ENCODE assay signal across 12 cellular contexts in genomic region chr2:239259173-239259572, GRCh38.
DNase-seq lines count a peak whose midpoint lies in the region; ATAC-seq and TF ChIP-seq lines count a peak whose summit lies in the region.
"Had no signal": no experiment of that assay in that cellular context is flagged by ENCODE, and none has a peak within 500 bp of the region (broad histone marks: within the 10 kb centered on the region; RNA-seq: fewer than 3 reads in every experiment).

No MANE protein-coding gene starts in this region.

- CTCF ChIA-PET in MCF 10A (lab: Yijun Ruan, JAX): no interaction called here

- peaks cover 0 to 3% of the 10 kb centered on the region in 2 experiments for H3K9me3 ChIP-seq in CD4-positive, CD25-positive, alpha-beta regulatory T cell (ENCODE audit: control insufficient read depth in 2 of 2, low read length in 2 of 2)
- H3K9me3 ChIP-seq: Caco-2 had no signal

- peaks cover 11% of the 10 kb centered on the region for H3K36me3 ChIP-seq in CD4-positive, CD25-positive, alpha-beta regulatory T cell (ENCODE audit: control insufficient read depth, insufficient read depth, low read length)

- no peak for DNase-seq in CD4-positive, CD25-positive, alpha-beta regulatory T cell
- DNase-seq in endothelial cell (ENCODE audit: low spot score) (no peak), GM13976 (ENCODE audit: low spot score) (no peak), DMS114 treated with DMSO at 0.1 percent for 48 hours (lab: John Stamatoyannopoulos, UW; ENCODE audit: unreplicated experiment) (no peak), MCF 10A (ENCODE audit: unreplicated experiment) (no peak)
- DNase-seq in activated CD4-positive, CD25-positive, alpha-beta regulatory T cell treated with anti-CD3 and anti-CD28 coated beads, Interleukin-2, amount 50 U/mL, for 72 hours: no peak
- DNase-seq: Caco-2, NCI-H1105 treated with DMSO at 0.1 percent for 48 hours, SHP77 treated with DMSO at 0.1 percent for 48 hours had no signal

- peaks cover 19% of the 10 kb centered on the region for H3K36me3 Mint-ChIP-seq in CD4-positive, CD25-positive, alpha-beta regulatory T cell
- H3K36me3 Mint-ChIP-seq in endothelial cell (ENCODE audit: low read depth, unreplicated experiment) (no peaks in the 10 kb centered on the region), MCF 10A (ENCODE audit: insufficient read depth, unreplicated experiment) (no peaks in the 10 kb centered on the region)

- in situ Hi-C loops in GM13976 (cut with MboI; ENCODE audit: low sequenced_read_pairs, unreplicated experiment): no loop called here

- peak overlapping the region; percentile 55 for H3K27ac ChIP-seq in CD4-positive, CD25-positive, alpha-beta regulatory T cell (ENCODE audit: insufficient read depth, low read length, poor library complexity, severe bottlenecking)
- H3K27ac ChIP-seq: parathyroid adenoma had no signal

- no peaks in the 10 kb centered on the region for H3K27me3 Mint-ChIP-seq in CD4-positive, CD25-positive, alpha-beta regulatory T cell
- H3K27me3 Mint-ChIP-seq in endothelial cell (ENCODE audit: unreplicated experiment) (peaks cover 10% of the 10 kb centered on the region), MCF 10A (ENCODE audit: insufficient read depth, unreplicated experiment) (no peaks in the 10 kb centered on the region)

- H3K4me3 Mint-ChIP-seq in CD4-positive, CD25-positive, alpha-beta regulatory T cell: peak overlapping the region; percentile 78 to 84 (median 81)
- H3K4me3 Mint-ChIP-seq in endothelial cell (ENCODE audit: unreplicated experiment) (no peak overlapping the region), MCF 10A (ENCODE audit: unreplicated experiment) (no peak overlapping the region)

- BruUV-seq in MCF 10A (replicated peaks; lab: Mats Ljungman, UMichigan): no TSS peak

- intact Hi-C loops in MCF 10A (cut with micrococcal nuclease): no loop called here

- POLR2A ChIA-PET in MCF 10A (lab: Yijun Ruan, JAX): no interaction called here

- no peaks in the 10 kb centered on the region for H3K27me3 ChIP-seq in CD4-positive, CD25-positive, alpha-beta regulatory T cell (ENCODE audit: control insufficient read depth, insufficient read depth, low read length)

- H3K4me1 Mint-ChIP-seq in CD4-positive, CD25-positive, alpha-beta regulatory T cell: peaks cover 33 to 94% (median 66%) of the 10 kb centered on the region in 4 donors
- peaks cover 5% of the 10 kb centered on the region for H3K4me1 Mint-ChIP-seq in endothelial cell (ENCODE audit: unreplicated experiment)
- peaks cover 14% of the 10 kb centered on the region for H3K4me1 Mint-ChIP-seq in MCF 10A (ENCODE audit: insufficient read depth, unreplicated experiment)

- ATAC-seq in CD4-positive, CD25-positive, alpha-beta regulatory T cell (ENCODE audit: low read depth in 2 of 2): no peak
- ATAC-seq in GM19395 (IDR thresholded peaks at IDR 0.05; ENCODE audit: unreplicated experiment): peak; percentile 64
- peak; percentile 45 for ATAC-seq in HG03378 (IDR thresholded peaks at IDR 0.05; ENCODE audit: unreplicated experiment)

- peaks cover 0 to 14% (median 2%) of the 10 kb centered on the region in 7 donors for H3K9me3 Mint-ChIP-seq in CD4-positive, CD25-positive, alpha-beta regulatory T cell
- H3K9me3 Mint-ChIP-seq in endothelial cell (ENCODE audit: unreplicated experiment) (no peaks in the 10 kb centered on the region), MCF 10A (ENCODE audit: unreplicated experiment) (peaks cover 8% of the 10 kb centered on the region)

- peak overlapping the region; percentile 83 for H3K4me3 ChIP-seq in CD4-positive, CD25-positive, alpha-beta regulatory T cell (ENCODE audit: low read depth, low read length)

- peaks cover 70% of the 10 kb centered on the region for H3K4me1 ChIP-seq in CD4-positive, CD25-positive, alpha-beta regulatory T cell (ENCODE audit: control insufficient read depth, insufficient read depth, low read length, poor library complexity, severe bottlenecking)
- H3K4me1 ChIP-seq: Caco-2 had no signal

- peak overlapping the region; percentile 89 to 91 (median 90) for H3K27ac Mint-ChIP-seq in CD4-positive, CD25-positive, alpha-beta regulatory T cell
- H3K27ac Mint-ChIP-seq in endothelial cell (ENCODE audit: unreplicated experiment) (peak overlapping the region; percentile 0), MCF 10A (ENCODE audit: low read depth, unreplicated experiment) (no peak overlapping the region)

- TF ChIP-seq CTCF in endothelial cell (IDR thresholded peaks at IDR 0.05; ENCODE audit: unreplicated experiment): no peak
- no peak for TF ChIP-seq CTCF in GM13976 (IDR thresholded peaks at IDR 0.05; ENCODE audit: borderline replicate concordance, control extremely low read depth, extremely low read depth, insufficient read depth, missing control alignments)
- no peak for TF ChIP-seq CTCF in MCF 10A (IDR thresholded peaks at IDR 0.05; ENCODE audit: unreplicated experiment)

Comparison
In these comparisons a context has a peak if more than half of its experiments do, and no peak if none do; other contexts are left out.
1. ATAC-seq: peak in GM19395 (single experiment) and HG03378 (single experiment); none in CD4-positive, CD25-positive, alpha-beta regulatory T cell (0 of 2).
2. H3K4me3 Mint-ChIP-seq: peak in CD4-positive, CD25-positive, alpha-beta regulatory T cell (4 of 4); none in endothelial cell (single experiment) and MCF 10A (single experiment).